In genomic region chr12:12551115-12551514, GRCh38 we compare ENCODE assay signal across 20 cellular contexts.
"Had no signal": no experiment of that assay in that cellular context is flagged by ENCODE, and none has a peak within 500 bp of the region (broad histone marks: within the 10 kb centered on the region; RNA-seq: fewer than 3 reads in every experiment).

No MANE protein-coding gene starts in this region.

- H3K9me3 Mint-ChIP-seq: activated CD4-positive, alpha-beta T cell treated with anti-CD3 and anti-CD28 coated beads, Interleukin-2, amount 10 ng/mL, durations not matched to agents 24 days and 14 days; activated naive CD8-positive, alpha-beta T cell treated with anti-CD3 and anti-CD28 coated beads, Interleukin-2, amount 10 ng/mL, durations not matched to agents 7 days and 5 days; activated T-cell treated with anti-CD3 and anti-CD28 coated beads, Interleukin-2, amount 50 U/mL, for 72 hours; brain; central memory CD8-positive, alpha-beta T cell; neural crest cell had no signal

- ATAC-seq: activated CD8-positive, alpha-beta T cell treated with anti-CD3 and anti-CD28 coated beads, Interleukin-2, amount 10 ng/mL, durations not matched to agents 7 days and 5 days; activated T-cell treated with anti-CD3 and anti-CD28 coated beads, Interleukin-2, amount 50 U/mL, for 72 hours; right cardiac atrium had no signal

- H3K4me3 ChIP-seq: coronary artery, esophagus muscularis mucosa, hepatocyte, lung, prostate gland, transverse colon had no signal

- H3K27me3 ChIP-seq: esophagus muscularis mucosa, hepatocyte, transverse colon had no signal

- H3K4me3 Mint-ChIP-seq: activated CD4-positive, alpha-beta T cell treated with anti-CD3 and anti-CD28 coated beads, Interleukin-2, amount 10 ng/mL, durations not matched to agents 24 days and 14 days; activated CD8-positive, alpha-beta T cell treated with anti-CD3 and anti-CD28 coated beads, Interleukin-2, amount 10 ng/mL, durations not matched to agents 7 days and 5 days; activated naive CD8-positive, alpha-beta T cell treated with anti-CD3 and anti-CD28 coated beads, Interleukin-2, amount 10 ng/mL, durations not matched to agents 7 days and 5 days; activated T-cell treated with anti-CD3 and anti-CD28 coated beads, Interleukin-2, amount 50 U/mL, for 72 hours; brain; central memory CD8-positive, alpha-beta T cell; neural crest cell had no signal

- H3K36me3 ChIP-seq: prostate gland had no signal

- H3K27ac ChIP-seq: coronary artery, esophagus muscularis mucosa, hepatocyte, prostate gland, transverse colon had no signal

- DNase-seq: activated CD4-positive, alpha-beta T cell treated with anti-CD3 and anti-CD28 coated beads, Interleukin-2, amount 10 ng/mL, durations not matched to agents 24 days and 14 days; activated CD4-positive, CD25-positive, alpha-beta regulatory T cell; activated CD8-positive, alpha-beta memory T cell treated with anti-CD3 and anti-CD28 coated beads, Interleukin-2, amount 50 U/mL, for 48 hours; activated CD8-positive, alpha-beta T cell treated with anti-CD3 and anti-CD28 coated beads, Interleukin-2, amount 10 ng/mL, durations not matched to agents 7 days and 5 days; activated naive CD8-positive, alpha-beta T cell treated with anti-CD3 and anti-CD28 coated beads, Interleukin-2, amount 10 ng/mL, durations not matched to agents 7 days and 5 days; activated T-cell treated with anti-CD3 and anti-CD28 coated beads, Interleukin-2, amount 50 U/mL, for 72 hours; islet precursor cell; right cardiac atrium; small intestine; stimulated activated CD4-positive, alpha-beta T cell treated with anti-CD3 and anti-CD28 coated beads, Interleukin-4, amount 100 ng/mL, for 24 hours; stimulated activated naive CD4-positive, alpha-beta T cell; transverse colon had no signal

- H3K9me3 ChIP-seq: esophagus muscularis mucosa, prostate gland, transverse colon had no signal

- H2AFZ ChIP-seq: hepatocyte had no signal

- H3K4me1 Mint-ChIP-seq: central memory CD8-positive, alpha-beta T cell had no signal

- H3K27ac Mint-ChIP-seq: activated CD4-positive, alpha-beta T cell treated with anti-CD3 and anti-CD28 coated beads, Interleukin-2, amount 10 ng/mL, durations not matched to agents 24 days and 14 days; activated CD8-positive, alpha-beta T cell treated with anti-CD3 and anti-CD28 coated beads, Interleukin-2, amount 10 ng/mL, durations not matched to agents 7 days and 5 days; activated naive CD8-positive, alpha-beta T cell treated with anti-CD3 and anti-CD28 coated beads, Interleukin-2, amount 10 ng/mL, durations not matched to agents 7 days and 5 days; activated T-cell treated with anti-CD3 and anti-CD28 coated beads, Interleukin-2, amount 50 U/mL, for 72 hours; brain had no signal

- H3K27me3 Mint-ChIP-seq: activated CD4-positive, alpha-beta T cell treated with anti-CD3 and anti-CD28 coated beads, Interleukin-2, amount 10 ng/mL, durations not matched to agents 24 days and 14 days; activated naive CD8-positive, alpha-beta T cell treated with anti-CD3 and anti-CD28 coated beads, Interleukin-2, amount 10 ng/mL, durations not matched to agents 7 days and 5 days; brain; central memory CD8-positive, alpha-beta T cell had no signal

- H3K4me2 ChIP-seq: hepatocyte had no signal
